In the genomic region with DNA sequence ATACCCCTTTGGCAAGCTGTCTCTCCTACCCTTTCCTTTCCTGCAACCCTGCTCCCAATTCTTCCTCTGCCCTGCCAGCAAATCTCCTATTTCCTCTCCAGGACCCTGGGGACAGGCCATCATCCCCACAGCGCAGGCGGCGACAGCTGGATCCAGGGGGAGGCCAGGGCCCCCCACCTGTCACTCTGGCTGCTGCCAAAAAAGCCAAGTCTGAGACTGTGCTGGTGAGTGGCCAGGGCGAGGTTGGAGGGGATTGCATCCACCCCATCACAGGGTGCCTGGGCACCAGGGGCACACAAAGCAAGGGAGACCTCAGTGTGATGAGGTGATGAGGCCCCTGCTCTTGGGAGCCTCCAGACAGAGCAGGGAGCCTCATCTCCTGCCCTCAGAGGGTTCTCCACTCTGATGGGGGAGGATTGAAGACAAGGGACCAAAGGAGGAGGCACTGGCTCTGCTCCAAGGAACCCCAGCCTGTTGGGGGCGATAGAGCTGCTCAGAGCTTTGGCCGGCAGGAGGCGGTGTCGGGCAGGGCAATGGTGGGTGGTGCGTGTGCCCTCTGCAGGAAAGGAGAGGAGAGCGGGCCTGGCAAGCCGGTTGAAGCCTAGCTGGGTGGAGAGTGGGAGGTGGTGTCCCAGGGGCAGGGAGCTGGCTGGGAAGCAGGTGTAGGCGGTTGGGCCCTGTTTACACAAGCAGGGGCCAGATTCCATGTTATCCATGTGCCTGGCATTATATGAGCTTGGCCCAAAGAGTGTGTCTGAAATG, we compare ENCODE assay signal across 8 cellular contexts. TPM values are rescaled to one million over a fixed set of nuclear protein-coding genes. Genes with fewer than 3 reads are reported as not detected.
DNase-seq lines count a peak whose midpoint lies in the region; ATAC-seq and TF ChIP-seq lines count a peak whose summit lies in the region.

No MANE protein-coding gene starts in this region.

- H2BK120ac ChIP-seq in IMR-90 (ENCODE audit: low read depth, low read length) = no peak overlapping the region

- no peak overlapping the region for H3K4me2 ChIP-seq in IMR-90 (ENCODE audit: low read depth, low read length)

- H2BK15ac ChIP-seq in IMR-90 (ENCODE audit: low read depth, low read length) = no peak overlapping the region

- no peak overlapping the region for H3K4me3 Mint-ChIP-seq in WTC11

- 0 out of 2 replicates have a peak, but pooled peaks have one; percentile 30 for TF ChIP-seq RAD21 in IMR-90 (IDR thresholded peaks at IDR 0.05; ENCODE audit: low read length)

- no TSS peak for BruUV-seq in IMR-90 (replicated peaks; lab: Mats Ljungman, UMichigan)

- peaks cover 54% of the 10 kb centered on the region for H3K36me3 ChIP-seq in BJ (ENCODE audit: control insufficient read depth, insufficient read depth, low read length)
- peaks cover 62% of the 10 kb centered on the region for H3K36me3 ChIP-seq in IMR-90 (ENCODE audit: control insufficient read depth, insufficient read depth, low read length)

- H3K4me1 ChIP-seq in IMR-90 (ENCODE audit: control insufficient read depth, insufficient read depth, low read length) = no peaks in the 10 kb centered on the region

- CTCF ChIA-PET in BJ (lab: Yijun Ruan, JAX) (interaction anchor here (0.5 to 5.3 kb wide), 7 partner anchors 13 to 81 kb away, joined by 3 to 37 read pairs (median 6); a partner anchor contains a TSS), IMR-90 (lab: Yijun Ruan, JAX) (interaction anchor here (0.7 kb wide), 1 partner anchor 23 kb away, joined by 4 read pairs; a partner anchor contains a TSS), WTC11 (lab: Charles Lee) (interaction anchor here (0.5 to 5.0 kb wide), 55 partner anchors 8 to 318 kb away, joined by 3 to 67 read pairs (median 4); a partner anchor contains a TSS)

- H3K9me1 ChIP-seq in IMR-90 (ENCODE audit: insufficient read depth, low read length) = no peaks in the 10 kb centered on the region

- H3K56ac ChIP-seq in IMR-90 (ENCODE audit: extremely low read depth, insufficient read depth, low read length) = no peak overlapping the region

- peaks cover 31% of the 10 kb centered on the region for H3K36me3 Mint-ChIP-seq in WTC11

- no peaks in the 10 kb centered on the region for H3K9me3 ChIP-seq in IMR-90 (ENCODE audit: control insufficient read depth, insufficient read depth, low read length)

- POLR2A ChIA-PET in BJ (lab: Charles Lee) (no interaction called here), IMR-90 (lab: Charles Lee; ENCODE audit: unreplicated experiment) (no interaction called here), WTC11 (lab: Charles Lee) (no interaction called here)

- DNase-seq in BJ (ENCODE audit: low read depth) (no peak), IMR-90 (no peak), WTC11 (ENCODE audit: low spot score) (peak; percentile 86), iPS-NIHi7 (ENCODE audit: extremely low spot score) (peak; percentile 81), NCI-H2196 (lab: John Stamatoyannopoulos, UW; ENCODE audit: unreplicated experiment) (no peak), NCI-H1436 (lab: John Stamatoyannopoulos, UW) (no peak), NCI-H2107 treated with DMSO at 0.1 percent for 48 hours (lab: John Stamatoyannopoulos, UW; ENCODE audit: unreplicated experiment) (no peak)

- TF ChIP-seq POLR2A in IMR-90 (IDR thresholded peaks at IDR 0.05; ENCODE audit: low read depth, low read length) = no peak

- H4K8ac ChIP-seq in IMR-90 (ENCODE audit: low read depth in 2 of 2, low read length in 2 of 2) = no peak overlapping the region

- H2AK5ac ChIP-seq in IMR-90 (ENCODE audit: low read depth, low read length) = peak overlapping the region; percentile 44; the same call in 1 of the 2 replicates

- H3K9me3 Mint-ChIP-seq in WTC11 = no peaks in the 10 kb centered on the region

- H3K14ac ChIP-seq in IMR-90 (replicated peaks; ENCODE audit: low read depth, low read length) = no peak overlapping the region

- no peak overlapping the region for H2BK5ac ChIP-seq in IMR-90 (ENCODE audit: low read depth, low read length, poor library complexity, severe bottlenecking)

- H4K20me1 ChIP-seq in IMR-90 (ENCODE audit: insufficient read depth, low read length) = no peaks in the 10 kb centered on the region; the same call in none of the 2 replicates

- H3K9ac ChIP-seq in IMR-90 (ENCODE audit: low read depth, low read length) = no peak overlapping the region

- in situ Hi-C loops in IMR-90 (cut with MboI; ENCODE audit: low sequenced_read_pairs) = no loop called here

- no peak overlapping the region for H3K4ac ChIP-seq in IMR-90 (ENCODE audit: low read depth, low read length)

- peaks cover 11% of the 10 kb centered on the region for H3K4me1 Mint-ChIP-seq in WTC11

- dilution Hi-C loops in IMR-90 (cut with HindIII; ENCODE audit: low sequenced_read_pairs, unreplicated experiment) = no loop called here

- no peaks in the 10 kb centered on the region for H3K27me3 ChIP-seq in BJ (ENCODE audit: control insufficient read depth, insufficient read depth, low read length)
- no peaks in the 10 kb centered on the region for H3K27me3 ChIP-seq in IMR-90 (ENCODE audit: control insufficient read depth, insufficient read depth, low read length)

- no peak overlapping the region for H3K27ac Mint-ChIP-seq in WTC11

- no peak overlapping the region for H4K91ac ChIP-seq in IMR-90 (ENCODE audit: insufficient read depth, low read depth, low read length)

- 94% methylated on average over 8 of the region's 12 CpGs; no CpG with 5 or more reads in 1 of the 2 experiments for WGBS in IMR-90 (ENCODE audit: extremely low coverage in 2 of 2, insufficient read length in 1 of 2), 2 experiments

- no peak overlapping the region for H2BK20ac ChIP-seq in IMR-90 (ENCODE audit: low read depth, low read length)

- no peak for ATAC-seq in IMR-90 (ENCODE audit: low read depth)
- peak; percentile 83 for ATAC-seq in WTC11
- no peak for ATAC-seq in HG02852 (IDR thresholded peaks at IDR 0.05; ENCODE audit: unreplicated experiment)

- intact Hi-C loops in IMR-90 (cut with micrococcal nuclease) = no loop called here

- no peak overlapping the region for H3K23ac ChIP-seq in IMR-90 (ENCODE audit: low read depth, low read length)

- no peak overlapping the region for H3K4me3 ChIP-seq in BJ (ENCODE audit: low read depth, low read length)
- H3K4me3 ChIP-seq in IMR-90 (ENCODE audit: insufficient read depth, low read depth, low read length) = no peak overlapping the region

- H3K18ac ChIP-seq in IMR-90 (ENCODE audit: low read depth, low read length) = no peak overlapping the region

- no peak overlapping the region for H3K27ac ChIP-seq in IMR-90 (ENCODE audit: insufficient read depth, low read length)

- no peaks in the 10 kb centered on the region for H3K27me3 Mint-ChIP-seq in WTC11 (ENCODE audit: low read depth)

- H2AFZ ChIP-seq in IMR-90 (replicated peaks; ENCODE audit: low read length, poor library complexity) = no peak overlapping the region

- TF ChIP-seq CTCF in BJ (IDR thresholded peaks at IDR 0.05; ENCODE audit: insufficient read depth, low read depth, low read length) (peak; percentile 78), IMR-90 (conservative IDR thresholded peaks at IDR 0.05; ENCODE audit: low read depth, low read length) (peak; percentile 67), WTC11 (IDR thresholded peaks at IDR 0.05) (peak; percentile 53; the same call in 1 of the 2 replicates)

- H2AK9ac ChIP-seq in IMR-90 (replicated peaks; ENCODE audit: low read depth, low read length, poor library complexity) = peak overlapping the region; percentile 46

- no peak overlapping the region for H4K5ac ChIP-seq in IMR-90 (ENCODE audit: low read depth, low read length)

- H3K79me1 ChIP-seq in IMR-90 (ENCODE audit: low read depth in 1 of 2, low read length in 2 of 2) = peaks cover 13 to 39% of the 10 kb centered on the region in 2 experiments; a peak in 3 of 4 replicates

TF ChIP-seq in IMR-90, 13 proteins besides CTCF, POLR2A, EP300 and RAD21:
- TF ChIP-seq MXI1 (IDR thresholded peaks at IDR 0.05; ENCODE audit: borderline replicate concordance, low read depth, low read length) = no peak
- TF ChIP-seq SMC3 (IDR thresholded peaks at IDR 0.05; ENCODE audit: low read depth, low read length) = peak; percentile 36; the same call in 1 of the 2 replicates

TF ChIP-seq in WTC11, 78 proteins besides CTCF, POLR2A, EP300 and RAD21 (continues in another document):
- TF ChIP-seq, protein P1, sequence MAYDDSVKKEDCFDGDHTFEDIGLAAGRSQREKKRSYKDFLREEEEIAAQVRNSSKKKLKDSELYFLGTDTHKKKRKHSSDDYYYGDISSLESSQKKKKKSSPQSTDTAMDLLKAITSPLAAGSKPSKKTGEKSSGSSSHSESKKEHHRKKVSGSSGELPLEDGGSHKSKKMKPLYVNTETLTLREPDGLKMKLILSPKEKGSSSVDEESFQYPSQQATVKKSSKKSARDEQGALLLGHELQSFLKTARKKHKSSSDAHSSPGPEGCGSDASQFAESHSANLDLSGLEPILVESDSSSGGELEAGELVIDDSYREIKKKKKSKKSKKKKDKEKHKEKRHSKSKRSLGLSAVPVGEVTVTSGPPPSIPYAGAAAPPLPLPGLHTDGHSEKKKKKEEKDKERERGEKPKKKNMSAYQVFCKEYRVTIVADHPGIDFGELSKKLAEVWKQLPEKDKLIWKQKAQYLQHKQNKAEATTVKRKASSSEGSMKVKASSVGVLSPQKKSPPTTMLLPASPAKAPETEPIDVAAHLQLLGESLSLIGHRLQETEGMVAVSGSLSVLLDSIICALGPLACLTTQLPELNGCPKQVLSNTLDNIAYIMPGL (CRISPR knock-in tag; IDR thresholded peaks at IDR 0.05) = peak; percentile 94
- TF ChIP-seq GABPB1 (CRISPR knock-in tag; IDR thresholded peaks at IDR 0.05) (no peak), TEAD4 (CRISPR knock-in tag; IDR thresholded peaks at IDR 0.05) (no peak)

RNA-seq across cellular contexts. Expression of a gene that starts 15.6 kb away (rescaled TPM):
- 79.3 and 155 TPM in 2 replicates for polyA plus RNA-seq in BJ (2011; rRNA removed)
- 76.2 and 119 TPM in 2 replicates for polyA minus RNA-seq in BJ (2011; rRNA and poly(A)+ RNA removed)
- total RNA-seq in IMR-90 (2012; rRNA removed) = 26.7 and 38.0 TPM in 2 replicates
- polyA plus RNA-seq in IMR-90 (2012; rRNA removed) = 104 and 113 TPM in 2 replicates
- polyA plus RNA-seq in IMR-90 (2012; cell fraction: cytosol; rRNA removed) = 45.0 and 131 TPM in 2 replicates
- polyA plus RNA-seq in IMR-90 (2012; cell fraction: nucleus; rRNA removed; ENCODE audit: low replicate concordance) = 71.2 and 130 TPM in 2 replicates
- total RNA-seq in WTC11 (2021) = 16.6 to 21.3 TPM (median 19.8 TPM) in 3 replicates

RNA-seq across cellular contexts. Expression of a gene that starts 23.6 kb away (rescaled TPM):
- 71.9 and 184 TPM in 2 replicates for polyA plus RNA-seq in BJ (2011; rRNA removed)
- polyA minus RNA-seq in BJ (2011; rRNA and poly(A)+ RNA removed) = 179 and 204 TPM in 2 replicates
- total RNA-seq in IMR-90 (2012; rRNA removed) = 78.0 and 80.0 TPM in 2 replicates
- 202 and 213 TPM in 2 replicates for polyA plus RNA-seq in IMR-90 (2012; rRNA removed)
- 91.6 and 164 TPM in 2 replicates for polyA plus RNA-seq in IMR-90 (2012; cell fraction: cytosol; rRNA removed)
- 230 and 543 TPM in 2 replicates for polyA plus RNA-seq in IMR-90 (2012; cell fraction: nucleus; rRNA removed; ENCODE audit: low replicate concordance)
- total RNA-seq in WTC11 (2021) = 35.3 to 44.2 TPM (median 35.5 TPM) in 3 replicates

RNA-seq across cellular contexts. Expression of a gene that starts 50.4 kb away (rescaled TPM):
- 2.7 and 5.3 TPM in 2 replicates for polyA plus RNA-seq in BJ (2011; rRNA removed)
- polyA minus RNA-seq in BJ (2011; rRNA and poly(A)+ RNA removed) = 3.1 TPM in 2 replicates
- 1.4 TPM in 2 replicates for total RNA-seq in IMR-90 (2012; rRNA removed)
- 6.2 and 6.7 TPM in 2 replicates for polyA plus RNA-seq in IMR-90 (2012; rRNA removed)
- polyA plus RNA-seq in IMR-90 (2012; cell fraction: cytosol; rRNA removed) = 2.7 and 5.4 TPM in 2 replicates
- 20.9 and 34.4 TPM in 2 replicates for polyA plus RNA-seq in IMR-90 (2012; cell fraction: nucleus; rRNA removed; ENCODE audit: low replicate concordance)
- 4.5 to 6.0 TPM (median 5.9 TPM) in 3 replicates for total RNA-seq in WTC11 (2021)

Comparison
In these comparisons a context has a peak if more than half of its experiments do, and no peak if none do; other contexts are left out.
1. DNase-seq: peak in WTC11 (single experiment) and iPS-NIHi7 (single experiment); none in BJ (single experiment), IMR-90 (single experiment), NCI-H2196 (single experiment), NCI-H1436 (single experiment) and NCI-H2107 treated with DMSO at 0.1 percent for 48 hours (single experiment).
2. Peak in every context shown above with its lines, with median percentiles within 50 percentile points of each other: CTCF ChIP-seq.